ENCODE assay signal across 8 cellular contexts in genomic region chr14:74945261-74945851, GRCh38. TPM values are rescaled to one million over a fixed set of nuclear protein-coding genes. Genes with fewer than 3 reads are reported as not detected.
A peak's percentile ranks its signal among the peaks of the same experiment; 100 is the strongest.
DNase-seq lines count a peak whose midpoint lies in the region; ATAC-seq and TF ChIP-seq lines count a peak whose summit lies in the region.
"Had no signal": no experiment of that assay in that cellular context is flagged by ENCODE, and none has a peak within 500 bp of the region (broad histone marks: within the 10 kb centered on the region; RNA-seq: fewer than 3 reads in every experiment).

No MANE protein-coding gene starts in this region.

- no peak overlapping the region for H3K56ac ChIP-seq in H9 (ENCODE audit: insufficient read length, low read depth, low read length)

- H3K79me2 ChIP-seq in H9 (ENCODE audit: insufficient read depth, low read length): no peaks in the 10 kb centered on the region

- H3K4me1 Mint-ChIP-seq in H9: peaks cover 5 to 14% of the 10 kb centered on the region in 2 experiments
- H3K4me1 Mint-ChIP-seq in T-helper 2 cell treated with Interferon-gamma antibody and Interleukin-4, amounts not matched to agents 5 μg/mL and 100 μg/mL, for 36 hours (ENCODE audit: low read depth): peaks cover 25% of the 10 kb centered on the region

- no peak overlapping the region for H3K14ac ChIP-seq in H9 (ENCODE audit: insufficient read depth, low read length)

- H3K9me3 Mint-ChIP-seq in H9: no peaks in the 10 kb centered on the region
- no peaks in the 10 kb centered on the region for H3K9me3 Mint-ChIP-seq in T-helper 2 cell treated with Interferon-gamma antibody and Interleukin-4, amounts not matched to agents 5 μg/mL and 100 μg/mL, for 36 hours

- no peak overlapping the region for H2BK20ac ChIP-seq in H9 (ENCODE audit: low read depth, low read length, poor library complexity, severe bottlenecking)

- H3K4ac ChIP-seq in H9 (ENCODE audit: low read depth, low read length): no peak overlapping the region

- no peak for ATAC-seq in HG02885 (IDR thresholded peaks at IDR 0.05; ENCODE audit: poor library complexity, unreplicated experiment)

- no peak overlapping the region for H2BK15ac ChIP-seq in H9 (ENCODE audit: low read depth, low read length)

- no peaks in the 10 kb centered on the region for H3K36me3 Mint-ChIP-seq in H9 (ENCODE audit: insufficient read depth in 1 of 3, low read depth in 3 of 3)
- no peaks in the 10 kb centered on the region for H3K36me3 Mint-ChIP-seq in T-helper 2 cell treated with Interferon-gamma antibody and Interleukin-4, amounts not matched to agents 5 μg/mL and 100 μg/mL, for 36 hours (ENCODE audit: low read depth)

- H3K27ac ChIP-seq in H9 (ENCODE audit: insufficient read length, low read depth, low read length): no peak overlapping the region

- no peaks in the 10 kb centered on the region for H3K27me3 Mint-ChIP-seq in H9 (ENCODE audit: low read depth)
- H3K27me3 Mint-ChIP-seq in T-helper 2 cell treated with Interferon-gamma antibody and Interleukin-4, amounts not matched to agents 5 μg/mL and 100 μg/mL, for 36 hours (ENCODE audit: low read depth): no peaks in the 10 kb centered on the region

- no peak overlapping the region for H4K8ac ChIP-seq in H9 (replicated peaks; ENCODE audit: insufficient read length, low read depth, low read length)

- no peak overlapping the region for H3K27ac Mint-ChIP-seq in H9
- no peak overlapping the region for H3K27ac Mint-ChIP-seq in T-helper 2 cell treated with Interferon-gamma antibody and Interleukin-4, amounts not matched to agents 5 μg/mL and 100 μg/mL, for 36 hours

- no peak overlapping the region for H2BK12ac ChIP-seq in H9 (ENCODE audit: insufficient read length, low read depth, low read length)

- H2AK5ac ChIP-seq in H9 (ENCODE audit: insufficient read length, low read length): no peak overlapping the region

- no peak overlapping the region for H4K5ac ChIP-seq in H9 (ENCODE audit: insufficient read length, low read depth, low read length)

- no peaks in the 10 kb centered on the region for H3K4me1 ChIP-seq in H9 (ENCODE audit: insufficient read depth, low read length)

- H3K23me2 ChIP-seq in H9 (ENCODE audit: insufficient read length, low read depth, low read length, poor library complexity, severe bottlenecking): no peaks in the 10 kb centered on the region

- TF ChIP-seq CTCF in H9 (conservative IDR thresholded peaks at IDR 0.05): peak; percentile 81

- WGBS in H9 (ENCODE audit: extremely low coverage, insufficient read length, low lambda C conversion rate): no CpG with 5 or more reads among the region's 17 CpGs

- H2AFZ ChIP-seq in H9 (ENCODE audit: low read length): no peak overlapping the region

- no peaks in the 10 kb centered on the region for H3K27me3 ChIP-seq in H9 (ENCODE audit: insufficient read depth, low read length)
- H3K27me3 ChIP-seq: thyroid gland had no signal

- H3K79me1 ChIP-seq in H9 (ENCODE audit: insufficient read depth, low read depth, low read length, poor library complexity, severe bottlenecking): no peaks in the 10 kb centered on the region

- no peak overlapping the region for H4K91ac ChIP-seq in H9 (ENCODE audit: insufficient read length, low read depth, low read length)

- no peak overlapping the region for H3K23ac ChIP-seq in H9 (ENCODE audit: insufficient read length, low read depth, low read length)

- H3K9ac ChIP-seq in H9 (ENCODE audit: extremely low read depth, insufficient read length, low read length): no peak overlapping the region

- H4K20me1 ChIP-seq in H9 (ENCODE audit: control insufficient read depth, insufficient read depth, insufficient read length): peaks cover 5% of the 10 kb centered on the region

- H2BK120ac ChIP-seq in H9 (ENCODE audit: low read depth, low read length, poor library complexity, severe bottlenecking): no peak overlapping the region

- peak; percentile 13 for DNase-seq in COR-L47 (lab: John Stamatoyannopoulos, UW)
- DNase-seq in H9: peak; percentile 82
- peak; percentile 41 to 55 for DNase-seq in activated CD4-positive, alpha-beta T cell treated with anti-CD3 and anti-CD28 coated beads, Interleukin-2, amount 50 U/mL, for 48 hours
- DNase-seq in kidney tubule cell (ENCODE audit: low spot score): peak; percentile 38
- DNase-seq in NCI-H2029 treated with DMSO at 0.1 percent for 48 hours (lab: John Stamatoyannopoulos, UW): no peak
- DNase-seq in T-helper 2 cell treated with Interferon-gamma antibody and Interleukin-4, amounts not matched to agents 5 μg/mL and 100 μg/mL, for 36 hours (ENCODE audit: low spot score): no peak

- H3K9me3 ChIP-seq in H9 (ENCODE audit: control insufficient read depth, low read depth, low read length): no peaks in the 10 kb centered on the region
- H3K9me3 ChIP-seq: thyroid gland had no signal

- no peak overlapping the region for H3K4me3 Mint-ChIP-seq in H9
- no peak overlapping the region for H3K4me3 Mint-ChIP-seq in T-helper 2 cell treated with Interferon-gamma antibody and Interleukin-4, amounts not matched to agents 5 μg/mL and 100 μg/mL, for 36 hours

- H3K18ac ChIP-seq in H9 (ENCODE audit: insufficient read length, low read depth, low read length): no peak overlapping the region

- no peak overlapping the region for H2BK5ac ChIP-seq in H9 (ENCODE audit: insufficient read length, low read length)

- H3T11ph ChIP-seq in H9 (ENCODE audit: low read length): no peak overlapping the region

- no peak overlapping the region for H3K4me2 ChIP-seq in H9 (ENCODE audit: insufficient read depth, insufficient read length, low read length)

RNA-seq across cellular contexts. Expression of gene PGF, which starts 10.0 kb away (rescaled TPM):
- 2.3 and 2.8 TPM in 2 replicates for total RNA-seq in H9 (2021)

RNA-seq across cellular contexts. Expression of gene RPS6KL1, which starts 22.3 kb away (rescaled TPM):
- 13.8 and 18.8 TPM in 2 replicates for total RNA-seq in H9 (2021)

RNA-seq across cellular contexts. Expression of gene EIF2B2, which starts 57.4 kb away (rescaled TPM):
- total RNA-seq in H9 (2021): 48.3 and 53.4 TPM in 2 replicates

Comparison
In these comparisons a context has a peak if more than half of its experiments do, and no peak if none do; other contexts are left out.
1. DNase-seq: peak in COR-L47 (single experiment), H9 (single experiment), activated CD4-positive, alpha-beta T cell treated with anti-CD3 and anti-CD28 coated beads, Interleukin-2, amount 50 U/mL, for 48 hours (2 of 2) and kidney tubule cell (single experiment); none in NCI-H2029 treated with DMSO at 0.1 percent for 48 hours (single experiment) and T-helper 2 cell treated with Interferon-gamma antibody and Interleukin-4, amounts not matched to agents 5 μg/mL and 100 μg/mL, for 36 hours (single experiment).